10 cellular contexts compared by ENCODE assay signal in the genomic region with DNA sequence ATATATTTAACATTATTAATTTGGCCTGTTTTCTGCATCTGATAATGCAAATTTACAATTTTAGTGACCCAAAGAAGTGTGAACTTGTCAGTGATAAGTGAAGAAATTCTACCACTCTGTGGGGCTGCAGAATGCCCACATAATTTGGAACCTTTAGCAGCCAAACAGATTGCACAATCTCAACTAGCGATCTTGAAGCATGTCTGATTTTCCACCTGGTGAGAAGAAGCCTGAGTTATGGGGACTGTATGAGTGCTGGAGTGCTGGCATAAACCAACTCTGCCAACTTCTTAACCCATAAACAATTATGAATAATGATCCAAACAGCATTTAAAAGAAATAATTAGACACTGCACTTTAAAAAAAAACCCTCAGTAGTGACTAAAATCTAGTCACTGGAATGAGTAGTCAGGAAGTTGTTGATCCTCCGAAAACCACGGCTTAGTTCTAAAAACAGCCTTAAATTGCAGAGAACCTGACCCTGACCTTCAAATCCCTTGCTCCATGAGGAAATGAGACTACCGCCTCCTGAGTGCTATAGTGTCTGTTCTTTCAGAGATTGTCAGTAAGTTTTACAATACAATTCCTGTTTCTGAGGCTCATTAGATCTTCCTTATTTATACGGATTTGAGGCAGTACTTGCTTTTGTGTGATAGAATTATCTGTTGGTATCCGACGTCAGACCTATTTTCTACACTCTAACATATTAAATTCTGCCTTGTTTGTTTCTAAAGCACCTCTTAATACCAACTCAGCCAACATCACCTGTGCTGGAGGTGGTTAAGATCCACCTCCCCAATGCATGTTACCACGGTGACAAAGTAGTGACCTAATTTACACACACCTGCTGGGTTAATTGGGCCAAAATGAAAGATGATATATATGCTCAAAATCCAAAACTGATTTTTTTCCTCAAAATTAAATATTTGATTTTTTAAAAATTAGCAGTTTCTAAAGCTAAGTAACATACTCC.
DNase-seq lines count a peak whose midpoint lies in the region; ATAC-seq and TF ChIP-seq lines count a peak whose summit lies in the region.
"Had no signal": no experiment of that assay in that cellular context is flagged by ENCODE, and none has a peak within 500 bp of the region (broad histone marks: within the 10 kb centered on the region; RNA-seq: fewer than 3 reads in every experiment).

No MANE protein-coding gene starts in this region.

- POLR2A ChIA-PET in naive thymus-derived CD8-positive, alpha-beta T cell (lab: Charles Lee), result no interaction called here

- no peaks in the 10 kb centered on the region for H3K9me3 Mint-ChIP-seq in naive thymus-derived CD8-positive, alpha-beta T cell
- H3K9me3 Mint-ChIP-seq: activated naive CD8-positive, alpha-beta T cell treated with anti-CD3 and anti-CD28 coated beads, Interleukin-2, amount 10 ng/mL, durations not matched to agents 7 days and 5 days had no signal

- DNase-seq in GM10266 (ENCODE audit: extremely low spot score) (peak; percentile 10), astrocyte of the hippocampus (ENCODE audit: low read depth, low spot score) (peak; percentile 40), renal cortical epithelial cell (ENCODE audit: low read depth) (peak; percentile 75), coronary artery (ENCODE audit: low spot score) (no peak)
- DNase-seq in naive thymus-derived CD8-positive, alpha-beta T cell, result no peak
- DNase-seq in activated T-cell treated with anti-CD3 and anti-CD28 coated beads, Interleukin-2, amount 50 U/mL, for 1 hour, result no peak
- DNase-seq: activated naive CD8-positive, alpha-beta T cell treated with anti-CD3 and anti-CD28 coated beads, Interleukin-2, amount 10 ng/mL, durations not matched to agents 7 days and 5 days had no signal

- no peaks in the 10 kb centered on the region for H3K27me3 Mint-ChIP-seq in naive thymus-derived CD8-positive, alpha-beta T cell
- H3K27me3 Mint-ChIP-seq: activated naive CD8-positive, alpha-beta T cell treated with anti-CD3 and anti-CD28 coated beads, Interleukin-2, amount 10 ng/mL, durations not matched to agents 7 days and 5 days had no signal

- no peak for TF ChIP-seq EP300 in Ishikawa (IDR thresholded peaks at IDR 0.05; ENCODE audit: borderline replicate concordance)

- H3K36me3 Mint-ChIP-seq in naive thymus-derived CD8-positive, alpha-beta T cell, result peaks cover 0 to 21% (median 15%) of the 10 kb centered on the region in 3 donors

- no peak overlapping the region for H3K4me3 ChIP-seq in coronary artery

- TF ChIP-seq CTCF in GM10266 (IDR thresholded peaks at IDR 0.05; ENCODE audit: control insufficient read depth, insufficient read depth, low read depth, missing control alignments) (no peak), coronary artery (IDR thresholded peaks at IDR 0.05) (no peak)

- H3K4me3 Mint-ChIP-seq in naive thymus-derived CD8-positive, alpha-beta T cell, result no peak overlapping the region
- H3K4me3 Mint-ChIP-seq: activated naive CD8-positive, alpha-beta T cell treated with anti-CD3 and anti-CD28 coated beads, Interleukin-2, amount 10 ng/mL, durations not matched to agents 7 days and 5 days had no signal

- peaks cover 0 to 7% (median 2%) of the 10 kb centered on the region in 4 donors for H3K4me1 Mint-ChIP-seq in naive thymus-derived CD8-positive, alpha-beta T cell

- ATAC-seq in GM21723 (IDR thresholded peaks at IDR 0.05; ENCODE audit: unreplicated experiment), result peak; percentile 79
- ATAC-seq in naive thymus-derived CD8-positive, alpha-beta T cell, result no peak

- no peak for TF ChIP-seq RAD21 in Ishikawa (IDR thresholded peaks at IDR 0.05; ENCODE audit: low read depth)

- no peak overlapping the region for H3K27ac Mint-ChIP-seq in naive thymus-derived CD8-positive, alpha-beta T cell
- H3K27ac Mint-ChIP-seq: activated naive CD8-positive, alpha-beta T cell treated with anti-CD3 and anti-CD28 coated beads, Interleukin-2, amount 10 ng/mL, durations not matched to agents 7 days and 5 days had no signal

- no peak overlapping the region for H3K27ac ChIP-seq in coronary artery
- H3K27ac ChIP-seq: HL-60 had no signal

TF ChIP-seq in Ishikawa, 13 proteins besides CTCF, POLR2A, EP300 and RAD21:
- 0 out of 2 replicates have a peak, but pooled peaks have one; percentile 50 for TF ChIP-seq CEBPB (IDR thresholded peaks at IDR 0.05)
- TF ChIP-seq, protein P1, sequence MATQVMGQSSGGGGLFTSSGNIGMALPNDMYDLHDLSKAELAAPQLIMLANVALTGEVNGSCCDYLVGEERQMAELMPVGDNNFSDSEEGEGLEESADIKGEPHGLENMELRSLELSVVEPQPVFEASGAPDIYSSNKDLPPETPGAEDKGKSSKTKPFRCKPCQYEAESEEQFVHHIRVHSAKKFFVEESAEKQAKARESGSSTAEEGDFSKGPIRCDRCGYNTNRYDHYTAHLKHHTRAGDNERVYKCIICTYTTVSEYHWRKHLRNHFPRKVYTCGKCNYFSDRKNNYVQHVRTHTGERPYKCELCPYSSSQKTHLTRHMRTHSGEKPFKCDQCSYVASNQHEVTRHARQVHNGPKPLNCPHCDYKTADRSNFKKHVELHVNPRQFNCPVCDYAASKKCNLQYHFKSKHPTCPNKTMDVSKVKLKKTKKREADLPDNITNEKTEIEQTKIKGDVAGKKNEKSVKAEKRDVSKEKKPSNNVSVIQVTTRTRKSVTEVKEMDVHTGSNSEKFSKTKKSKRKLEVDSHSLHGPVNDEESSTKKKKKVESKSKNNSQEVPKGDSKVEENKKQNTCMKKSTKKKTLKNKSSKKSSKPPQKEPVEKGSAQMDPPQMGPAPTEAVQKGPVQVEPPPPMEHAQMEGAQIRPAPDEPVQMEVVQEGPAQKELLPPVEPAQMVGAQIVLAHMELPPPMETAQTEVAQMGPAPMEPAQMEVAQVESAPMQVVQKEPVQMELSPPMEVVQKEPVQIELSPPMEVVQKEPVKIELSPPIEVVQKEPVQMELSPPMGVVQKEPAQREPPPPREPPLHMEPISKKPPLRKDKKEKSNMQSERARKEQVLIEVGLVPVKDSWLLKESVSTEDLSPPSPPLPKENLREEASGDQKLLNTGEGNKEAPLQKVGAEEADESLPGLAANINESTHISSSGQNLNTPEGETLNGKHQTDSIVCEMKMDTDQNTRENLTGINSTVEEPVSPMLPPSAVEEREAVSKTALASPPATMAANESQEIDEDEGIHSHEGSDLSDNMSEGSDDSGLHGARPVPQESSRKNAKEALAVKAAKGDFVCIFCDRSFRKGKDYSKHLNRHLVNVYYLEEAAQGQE (IDR thresholded peaks at IDR 0.05; ENCODE audit: low read depth), result no peak

Comparison
In these comparisons a context has a peak if more than half of its experiments do, and no peak if none do; other contexts are left out.
1. DNase-seq: peak in GM10266 (single experiment), astrocyte of the hippocampus (single experiment) and renal cortical epithelial cell (single experiment); none in naive thymus-derived CD8-positive, alpha-beta T cell (0 of 10), activated T-cell treated with anti-CD3 and anti-CD28 coated beads, Interleukin-2, amount 50 U/mL, for 1 hour (single experiment) and coronary artery (single experiment).